In genomic region chr1:170698301-170698700, GRCh38 we compare ENCODE assay signal across 20 cellular contexts. TPM values are rescaled to one million over a fixed set of nuclear protein-coding genes. Genes with fewer than 3 reads are reported as not detected.
A peak's percentile ranks its signal among the peaks of the same experiment; 100 is the strongest.
DNase-seq lines count a peak whose midpoint lies in the region; ATAC-seq and TF ChIP-seq lines count a peak whose summit lies in the region.
"Had no signal": no experiment of that assay in that cellular context is flagged by ENCODE, and none has a peak within 500 bp of the region (broad histone marks: within the 10 kb centered on the region; RNA-seq: fewer than 3 reads in every experiment).

No MANE protein-coding gene starts in this region.

- TF ChIP-seq POLR2A in vagina (IDR thresholded peaks at IDR 0.05): no peak

- H3F3A ChIP-seq in neural progenitor cell (ENCODE audit: low read depth): no peaks in the 10 kb centered on the region

- H3K27me3 ChIP-seq in fibroblast of lung (ENCODE audit: control insufficient read depth, insufficient read depth, low read length) (no peaks in the 10 kb centered on the region), neural progenitor cell (no peaks in the 10 kb centered on the region), vagina (no peaks in the 10 kb centered on the region)
- H3K27me3 ChIP-seq: neutrophil, SJSA1, transverse colon had no signal

- TF ChIP-seq CTCF in fibroblast of lung (conservative IDR thresholded peaks at IDR 0.05 in 1 of 2, IDR thresholded peaks at IDR 0.05 in 1 of 2; ENCODE audit: low read depth in 1 of 2, low read length in 2 of 2) (no peak), neural progenitor cell (IDR thresholded peaks at IDR 0.05) (no peak), vagina (IDR thresholded peaks at IDR 0.05) (no peak)

- no peaks in the 10 kb centered on the region for H3K27me3 Mint-ChIP-seq in neural progenitor cell (ENCODE audit: insufficient read depth, low read depth)
- peaks cover 10% of the 10 kb centered on the region for H3K27me3 Mint-ChIP-seq in activated CD4-positive, alpha-beta memory T cell treated with anti-CD3 and anti-CD28 coated beads for 36 hours

- H3K27ac ChIP-seq in fibroblast of lung (ENCODE audit: insufficient read depth, low read length) (peak overlapping the region; percentile 52), neural progenitor cell (no peak overlapping the region), vagina (peak overlapping the region; percentile 64)
- H3K27ac ChIP-seq: C4-2B, neutrophil, SJSA1 had no signal

- intact Hi-C loops in Right ventricle myocardium inferior (cut with DNase I) (loop anchor here (5.0 kb wide), 2 partner anchors 34 to 394 kb away; partner anchors contain the start of gene FMO3), left ventricle myocardium superior (cut with micrococcal nuclease) (no loop called here), vagina (cut with DNase I) (no loop called here)
- intact Hi-C loops in activated CD4-positive, alpha-beta memory T cell treated with anti-CD3 and anti-CD28 coated beads for 36 hours (cut with micrococcal nuclease): no loop called here

- H3K4me1 ChIP-seq in fibroblast of lung (ENCODE audit: control insufficient read depth, extremely low read depth, insufficient read depth, low read length) (peaks cover 24% of the 10 kb centered on the region), neural progenitor cell (peaks cover 5% of the 10 kb centered on the region), vagina (peaks cover 95% of the 10 kb centered on the region)
- H3K4me1 ChIP-seq: SJSA1, transverse colon had no signal

- H3K9ac ChIP-seq in fibroblast of lung (ENCODE audit: insufficient read depth, low read length) (no peak overlapping the region), neural progenitor cell (no peak overlapping the region)

- POLR2A ChIA-PET in activated CD4-positive, alpha-beta memory T cell treated with anti-CD3 and anti-CD28 coated beads for 36 hours (lab: Charles Lee): no interaction called here

- CTCF ChIA-PET in activated CD4-positive, alpha-beta memory T cell treated with anti-CD3 and anti-CD28 coated beads for 36 hours (lab: Charles Lee): interaction anchor here (1.7 kb wide), 1 partner anchor 8 kb away, joined by 9 read pairs; no protein-coding TSS in a partner anchor

- H3K4me1 Mint-ChIP-seq in neural progenitor cell: peaks cover 19% of the 10 kb centered on the region
- H3K4me1 Mint-ChIP-seq in activated CD4-positive, alpha-beta memory T cell treated with anti-CD3 and anti-CD28 coated beads for 36 hours (ENCODE audit: low read depth): no peaks in the 10 kb centered on the region
- H3K4me1 Mint-ChIP-seq: central memory CD8-positive, alpha-beta T cell; endodermal cell; immature natural killer cell had no signal

- H3K9me3 ChIP-seq in fibroblast of lung (ENCODE audit: control insufficient read depth, insufficient read depth, low read depth, low read length) (no peaks in the 10 kb centered on the region), neural progenitor cell (ENCODE audit: low read depth) (no peaks in the 10 kb centered on the region), vagina (no peaks in the 10 kb centered on the region)
- H3K9me3 ChIP-seq: neutrophil, SJSA1, transverse colon had no signal

- H3K4me2 ChIP-seq in fibroblast of lung (ENCODE audit: extremely low read depth, insufficient read depth, low read length) (peak overlapping the region; percentile 75), neural progenitor cell (no peak overlapping the region)

- DNase-seq in Right ventricle myocardium inferior (ENCODE audit: missing footprints) (no peak), left ventricle myocardium superior (no peak), fibroblast of lung (ENCODE audit: low read depth in 2 of 2) (no peak), neural progenitor cell (ENCODE audit: low spot score) (no peak), vagina (ENCODE audit: extremely low spot score in 2 of 2) (no peak)
- no peak for DNase-seq in activated CD4-positive, alpha-beta memory T cell treated with anti-CD3 and anti-CD28 coated beads for 36 hours
- DNase-seq: 8988T; activated naive CD4-positive, alpha-beta T cell treated with anti-CD3 and anti-CD28 coated beads, Interleukin-2, amount 50 U/mL, for 16 hours; endodermal cell; immature natural killer cell; NCI-H1930; NCI-H510A treated with DMSO at 0.1 percent for 48 hours; transverse colon had no signal

- H3K4me3 ChIP-seq in fibroblast of lung (replicated peaks in 1 of 4; ENCODE audit: control extremely low read depth in 1 of 4, insufficient read depth in 1 of 4, low read depth in 3 of 4, low read length in 4 of 4) (no peak overlapping the region), neural progenitor cell (no peak overlapping the region), vagina (peak overlapping the region in 1 of 2 donors; percentile 18)
- H3K4me3 ChIP-seq: SJSA1, skin epidermis, transverse colon had no signal

- H3K9me3 Mint-ChIP-seq in neural progenitor cell: no peaks in the 10 kb centered on the region
- no peaks in the 10 kb centered on the region for H3K9me3 Mint-ChIP-seq in activated CD4-positive, alpha-beta memory T cell treated with anti-CD3 and anti-CD28 coated beads for 36 hours
- H3K9me3 Mint-ChIP-seq: central memory CD8-positive, alpha-beta T cell; endodermal cell had no signal

- ATAC-seq in Right ventricle myocardium inferior: peak; percentile 4
- no peak for ATAC-seq in left ventricle myocardium superior
- no peak for ATAC-seq in HG02678 (IDR thresholded peaks at IDR 0.05; ENCODE audit: unreplicated experiment)
- no peak for ATAC-seq in esophagus mucosa

- no peak overlapping the region for H3K4me3 Mint-ChIP-seq in neural progenitor cell
- H3K4me3 Mint-ChIP-seq in activated CD4-positive, alpha-beta memory T cell treated with anti-CD3 and anti-CD28 coated beads for 36 hours: no peak overlapping the region
- H3K4me3 Mint-ChIP-seq: central memory CD8-positive, alpha-beta T cell; endodermal cell; immature natural killer cell had no signal

- H3K36me3 ChIP-seq in fibroblast of lung (ENCODE audit: control insufficient read depth, insufficient read depth, low read length) (no peaks in the 10 kb centered on the region), neural progenitor cell (no peaks in the 10 kb centered on the region), vagina (no peaks in the 10 kb centered on the region)
- H3K36me3 ChIP-seq: neutrophil, SJSA1, transverse colon had no signal

- H2AFZ ChIP-seq in fibroblast of lung (ENCODE audit: low read length): no peak overlapping the region
- H2AFZ ChIP-seq in neural progenitor cell (replicated peaks): no peak overlapping the region

- peak overlapping the region; percentile 52 for H3K27ac Mint-ChIP-seq in neural progenitor cell
- H3K27ac Mint-ChIP-seq in activated CD4-positive, alpha-beta memory T cell treated with anti-CD3 and anti-CD28 coated beads for 36 hours: no peak overlapping the region
- H3K27ac Mint-ChIP-seq: endodermal cell, immature natural killer cell had no signal

- H3K36me3 Mint-ChIP-seq in neural progenitor cell: no peaks in the 10 kb centered on the region
- no peaks in the 10 kb centered on the region for H3K36me3 Mint-ChIP-seq in activated CD4-positive, alpha-beta memory T cell treated with anti-CD3 and anti-CD28 coated beads for 36 hours
- H3K36me3 Mint-ChIP-seq: immature natural killer cell had no signal

- H3K79me2 ChIP-seq in fibroblast of lung (ENCODE audit: control insufficient read depth, insufficient read depth, low read length) (peaks cover 92% of the 10 kb centered on the region), neural progenitor cell (ENCODE audit: low read depth) (no peaks in the 10 kb centered on the region)

- no peaks in the 10 kb centered on the region for H4K20me1 ChIP-seq in fibroblast of lung (ENCODE audit: control insufficient read depth, extremely low read depth, insufficient read depth, low read length)
- H4K20me1 ChIP-seq in neural progenitor cell (ENCODE audit: low read depth): no peaks in the 10 kb centered on the region

RNA-seq across cellular contexts. Expression of gene PRRX1, which starts 34.4 kb away (rescaled TPM):
- total RNA-seq in Right ventricle myocardium inferior (46.3 TPM), left ventricle myocardium superior (36.5 TPM), fibroblast of lung (121 and 128 TPM in 2 replicates), neural progenitor cell (ENCODE audit: low replicate concordance) (0.09 and 0.19 TPM in 2 replicates), vagina (108 TPM), esophagus mucosa (2.9 TPM)
- 264 and 349 TPM in 2 replicates for polyA plus RNA-seq in fibroblast of lung
- 139 and 195 TPM in 2 replicates for polyA plus RNA-seq in fibroblast of lung (2012)
- polyA minus RNA-seq in fibroblast of lung (ENCODE audit: low replicate concordance): 307 and 347 TPM in 2 replicates
- not detected for total RNA-seq in activated CD4-positive, alpha-beta memory T cell treated with anti-CD3 and anti-CD28 coated beads for 36 hours
- total RNA-seq: endodermal cell had no signal
- polyA plus RNA-seq: immature natural killer cell had no signal
